In genomic region chr15:75884041-75884440, GRCh38 we compare ENCODE assay signal across 26 cellular contexts. TPM values are rescaled to one million over a fixed set of nuclear protein-coding genes. Genes with fewer than 3 reads are reported as not detected.
DNase-seq lines count a peak whose midpoint lies in the region; ATAC-seq, FAIRE-seq and TF ChIP-seq lines count a peak whose summit lies in the region.
"Had no signal": no experiment of that assay in that cellular context is flagged by ENCODE, and none has a peak within 500 bp of the region (broad histone marks: within the 10 kb centered on the region; RNA-seq: fewer than 3 reads in every experiment).

No MANE protein-coding gene starts in this region.

- H3K9me3 Mint-ChIP-seq in HFFc6 = no peaks in the 10 kb centered on the region
- H3K9me3 Mint-ChIP-seq: activated naive CD4-positive, alpha-beta T cell treated with anti-CD3 and anti-CD28 coated beads for 36 hours; brain; memory B cell had no signal

- no peak for FAIRE-seq in GM19239 (lab: Jason Lieb, UNC)
- FAIRE-seq: endometrium, G401.6, H1 had no signal

- H3K27me3 Mint-ChIP-seq in HFFc6 (ENCODE audit: insufficient read depth) = no peaks in the 10 kb centered on the region; the same call in 1 of the 2 replicates
- H3K27me3 Mint-ChIP-seq: brain; CD4-positive, alpha-beta memory T cell; memory B cell had no signal

- H3K27ac Mint-ChIP-seq in HFFc6 = peak overlapping the region; percentile 28
- H3K27ac Mint-ChIP-seq: activated naive CD4-positive, alpha-beta T cell treated with anti-CD3 and anti-CD28 coated beads for 36 hours; brain; memory B cell had no signal

- no peak overlapping the region for H3K4me3 ChIP-seq in astrocyte of the spinal cord (ENCODE audit: low read depth, low read length)
- no peak overlapping the region for H3K4me3 ChIP-seq in fibroblast of the aortic adventitia (ENCODE audit: low read depth, low read length)
- H3K4me3 ChIP-seq: coronary artery, psoas muscle, skin epidermis had no signal

- in situ Hi-C loops in astrocyte of the spinal cord (cut with HindIII; ENCODE audit: low sequenced_read_pairs) = no loop called here

- ATAC-seq in sciatic nerve = no peak
- ATAC-seq: left cardiac atrium, psoas muscle, Right ventricle myocardium inferior had no signal

- intact Hi-C loops in sciatic nerve (cut with DNase I) = no loop called here

- peaks cover 22% of the 10 kb centered on the region for H3K4me1 Mint-ChIP-seq in HFFc6 (ENCODE audit: low read depth)
- H3K4me1 Mint-ChIP-seq: brain, memory B cell had no signal

- TF ChIP-seq CTCF in HFFc6 (IDR thresholded peaks at IDR 0.05) = no peak
- TF ChIP-seq CTCF in astrocyte of the spinal cord (IDR thresholded peaks at IDR 0.05; ENCODE audit: low read depth, low read length) = no peak
- TF ChIP-seq CTCF in fibroblast of the aortic adventitia (IDR thresholded peaks at IDR 0.05; ENCODE audit: insufficient read depth, low read length) = no peak

- H3K36me3 Mint-ChIP-seq in HFFc6 (ENCODE audit: low read depth) = peaks cover 21% of the 10 kb centered on the region

- DNase-seq in EH (ENCODE audit: low read depth) = peak; percentile 64
- DNase-seq in HFFc6 = peak; percentile 39
- DNase-seq in astrocyte of the spinal cord (ENCODE audit: low read depth, low spot score) = peak; percentile 53
- peak; percentile 68 for DNase-seq in fibroblast of the aortic adventitia (ENCODE audit: low read depth)
- no peak for DNase-seq in Ammon's horn (ENCODE audit: low spot score)
- no peak for DNase-seq in GM19239 (ENCODE audit: insufficient read length, low spot score)
- no peak for DNase-seq in NCI-H774 (lab: John Stamatoyannopoulos, UW)
- no peak for DNase-seq in sciatic nerve (ENCODE audit: low spot score)
- DNase-seq: activated CD4-positive, alpha-beta T cell treated with anti-CD3 and anti-CD28 coated beads, Interleukin-2, amount 50 U/mL, for 1 hour; activated naive CD4-positive, alpha-beta T cell treated with anti-CD3 and anti-CD28 coated beads for 36 hours; CD4-positive, alpha-beta memory T cell; DMS 273 treated with DMSO at 0.1 percent for 48 hours; left cardiac atrium; NCI-H1417; NCI-H2081; NCI-H82; psoas muscle; trophoblast cell had no signal

- no peak overlapping the region for H3K4me3 Mint-ChIP-seq in HFFc6
- H3K4me3 Mint-ChIP-seq: activated naive CD4-positive, alpha-beta T cell treated with anti-CD3 and anti-CD28 coated beads for 36 hours; brain; memory B cell had no signal

RNA-seq across cellular contexts. Expression of gene FBXO22, which starts 19.6 kb away (rescaled TPM):
- 10 to 100 TPM; 48.1 to 51.3 (median 49.4) TPM for total RNA-seq in HFFc6 (2021; fragmentation: NEBNext Ultra II Directional; extraction: Animal tissue kit (Norgen Biotek cat#: 25700))
- total RNA-seq in fibroblast of the aortic adventitia (ENCODE audit: low replicate concordance) (23.8 and 32.7 TPM in 2 replicates), sciatic nerve (23.2 TPM)

RNA-seq across cellular contexts. Expression of gene UBE2Q2, which starts 40.8 kb away (rescaled TPM):
- total RNA-seq in HFFc6 (2021; fragmentation: NEBNext Ultra II Directional; extraction: Animal tissue kit (Norgen Biotek cat#: 25700)) = 10 to 100 TPM; 38.4 to 45.6 (median 43.2) TPM
- total RNA-seq in fibroblast of the aortic adventitia (ENCODE audit: low replicate concordance) (51.5 and 58.6 TPM in 2 replicates), sciatic nerve (34.1 TPM)

Comparison
In these comparisons a context has a peak if more than half of its experiments do, and no peak if none do; other contexts are left out.
1. DNase-seq: peak in EH (single experiment), HFFc6 (single experiment), astrocyte of the spinal cord (single experiment) and fibroblast of the aortic adventitia (single experiment); none in Ammon's horn (single experiment), GM19239 (single experiment), NCI-H774 (single experiment) and sciatic nerve (single experiment).